Comparison of ENCODE assay signal across 12 cellular contexts in genomic region chr9:127950513-127951210, GRCh38. TPM values are rescaled to one million over a fixed set of nuclear protein-coding genes. Genes with fewer than 3 reads are reported as not detected.
A peak's percentile ranks its signal among the peaks of the same experiment; 100 is the strongest.
DNase-seq lines count a peak whose midpoint lies in the region; ATAC-seq and TF ChIP-seq lines count a peak whose summit lies in the region.
"Had no signal": no experiment of that assay in that cellular context is flagged by ENCODE, and none has a peak within 500 bp of the region (broad histone marks: within the 10 kb centered on the region; RNA-seq: fewer than 3 reads in every experiment).

No MANE protein-coding gene starts in this region.

- H3K9me3 ChIP-seq in endodermal cell (ENCODE audit: control insufficient read depth, low read length) = no peaks in the 10 kb centered on the region
- H3K9me3 ChIP-seq: psoas muscle had no signal

- H3K9me3 Mint-ChIP-seq in T-cell (no peaks in the 10 kb centered on the region), endodermal cell (no peaks in the 10 kb centered on the region)
- H3K9me3 Mint-ChIP-seq in naive thymus-derived CD8-positive, alpha-beta T cell = no peaks in the 10 kb centered on the region

- H3K27ac Mint-ChIP-seq in T-cell (peak overlapping the region; percentile 85 to 91), endodermal cell (no peak overlapping the region)
- peak overlapping the region; percentile 94 to 99 (median 96) for H3K27ac Mint-ChIP-seq in naive thymus-derived CD8-positive, alpha-beta T cell
- H3K27ac Mint-ChIP-seq: activated CD8-positive, alpha-beta memory T cell treated with anti-CD3 and anti-CD28 coated beads, Interleukin-2, amount 10 ng/mL, durations not matched to agents 7 days and 5 days had no signal

- H3K36me3 Mint-ChIP-seq in T-cell (peaks cover 41% of the 10 kb centered on the region), endodermal cell (ENCODE audit: low read depth) (peaks cover 14% of the 10 kb centered on the region)
- H3K36me3 Mint-ChIP-seq in naive thymus-derived CD8-positive, alpha-beta T cell = peaks cover 0 to 77% (median 9%) of the 10 kb centered on the region in 3 donors

- no peaks in the 10 kb centered on the region for H3K27me3 Mint-ChIP-seq in T-cell
- no peaks in the 10 kb centered on the region for H3K27me3 Mint-ChIP-seq in endodermal cell (ENCODE audit: insufficient read depth)
- no peaks in the 10 kb centered on the region for H3K27me3 Mint-ChIP-seq in naive thymus-derived CD8-positive, alpha-beta T cell
- H3K27me3 Mint-ChIP-seq: activated CD8-positive, alpha-beta memory T cell treated with anti-CD3 and anti-CD28 coated beads, Interleukin-2, amount 10 ng/mL, durations not matched to agents 7 days and 5 days had no signal

- H3K4me3 Mint-ChIP-seq in T-cell (peak overlapping the region; percentile 34 to 68 (median 39)), endodermal cell (no peak overlapping the region)
- peak overlapping the region; percentile 31 to 84 (median 76) for H3K4me3 Mint-ChIP-seq in naive thymus-derived CD8-positive, alpha-beta T cell
- H3K4me3 Mint-ChIP-seq: activated CD8-positive, alpha-beta memory T cell treated with anti-CD3 and anti-CD28 coated beads, Interleukin-2, amount 10 ng/mL, durations not matched to agents 7 days and 5 days had no signal

- H3K4me1 Mint-ChIP-seq in T-cell = peaks cover 80 to 83% (median 82%) of the 10 kb centered on the region in 3 donors
- H3K4me1 Mint-ChIP-seq in endodermal cell = peaks cover 7% of the 10 kb centered on the region
- peaks cover 42 to 89% (median 75%) of the 10 kb centered on the region in 4 donors for H3K4me1 Mint-ChIP-seq in naive thymus-derived CD8-positive, alpha-beta T cell

- H3K27me3 ChIP-seq in endodermal cell (ENCODE audit: control insufficient read depth, insufficient read depth, low read length, poor library complexity, severe bottlenecking) = no peaks in the 10 kb centered on the region

- peak overlapping the region; percentile 94 for H3K27ac ChIP-seq in endodermal cell (ENCODE audit: low read depth, low read length)
- H3K27ac ChIP-seq: psoas muscle had no signal

- POLR2A ChIA-PET in T-cell (lab: Charles Lee) = interaction anchor here in 1 of 2 donors (0.6 kb wide), 1 partner anchor 24 kb away, joined by 3 read pairs; no protein-coding TSS in a partner anchor
- POLR2A ChIA-PET in naive thymus-derived CD8-positive, alpha-beta T cell (lab: Charles Lee) = interaction anchor here (36.1 to 67.4 kb wide), 3 partner anchors 15 to 78 kb away, joined by 737 to 2190 read pairs (median 2190); partner anchors contain the start of genes DPM2 and EEIG1

- no peak for ATAC-seq in T-cell (replicated peaks in 1 of 4)
- ATAC-seq in naive thymus-derived CD8-positive, alpha-beta T cell = no peak
- no peak for ATAC-seq in HG03045 (IDR thresholded peaks at IDR 0.05; ENCODE audit: unreplicated experiment)
- ATAC-seq in HG03439 (IDR thresholded peaks at IDR 0.05; ENCODE audit: unreplicated experiment) = no peak
- no peak for ATAC-seq in HG03378 (IDR thresholded peaks at IDR 0.05; ENCODE audit: unreplicated experiment)
- ATAC-seq: activated CD8-positive, alpha-beta memory T cell treated with anti-CD3 and anti-CD28 coated beads, Interleukin-2, amount 10 ng/mL, durations not matched to agents 7 days and 5 days had no signal

- no peak overlapping the region for H3K4me3 ChIP-seq in endodermal cell (ENCODE audit: low read length)
- H3K4me3 ChIP-seq: psoas muscle had no signal

- H3K9ac ChIP-seq in endodermal cell (ENCODE audit: extremely low read depth, low read length, poor library complexity, severe bottlenecking) = no peak overlapping the region

- peaks cover under 1% of the 10 kb centered on the region for H3K4me1 ChIP-seq in endodermal cell (ENCODE audit: control insufficient read depth, insufficient read depth, low read length)

- DNase-seq in C1 segment of cervical spinal cord (lab: John Stamatoyannopoulos, UW) (peak in 13 of 14 donors; percentile 45 to 97 (median 93)), T-cell (no peak), endodermal cell (no peak), OCI-M2 (lab: John Stamatoyannopoulos, UW; ENCODE audit: unreplicated experiment) (no peak)
- DNase-seq in naive thymus-derived CD8-positive, alpha-beta T cell = no peak
- DNase-seq: activated CD8-positive, alpha-beta memory T cell treated with anti-CD3 and anti-CD28 coated beads, Interleukin-2, amount 10 ng/mL, durations not matched to agents 7 days and 5 days; cortex of kidney; NCI-H1105; psoas muscle had no signal

- CTCF ChIA-PET in T-cell (lab: Charles Lee) = no interaction called here

- 81 to 92% methylated on average over 17 to 20 of the region's 20 CpGs for WGBS in endodermal cell (ENCODE audit: insufficient coverage in 1 of 2, insufficient read length in 1 of 2), 2 experiments

- peaks cover 5% of the 10 kb centered on the region for H3K36me3 ChIP-seq in endodermal cell (ENCODE audit: control insufficient read depth, insufficient read depth, low read length)

- TF ChIP-seq CTCF in endodermal cell (conservative IDR thresholded peaks at IDR 0.05) = no peak

RNA-seq across cellular contexts. Expression of gene DPM2, which starts 13.0 kb away (rescaled TPM):
- 10 to 100 TPM; 32.3 to 66.5 (median 60.5) TPM for total RNA-seq in T-cell
- 10 to 100 TPM; 45.7 TPM for total RNA-seq in endodermal cell
- 39.5 TPM for polyA plus RNA-seq in endodermal cell (2013, experiment 1 of 2)
- polyA plus RNA-seq in endodermal cell (2013, experiment 2 of 2) = 35.1 TPM
- total RNA-seq in naive thymus-derived CD8-positive, alpha-beta T cell = 10 to 100 TPM; 71.1 to 74.6 TPM
- polyA plus RNA-seq in naive thymus-derived CD8-positive, alpha-beta T cell = 10 to 100 TPM; 28.5 to 34.7 (median 34.2) TPM

RNA-seq across cellular contexts. Expression of gene PIP5KL1, which starts 20.1 kb away (rescaled TPM):
- total RNA-seq in T-cell (1 to 10 TPM in 4 of 5 donors, under 1 TPM in 1; 0.99 to 5.6 (median 2.6) TPM), endodermal cell (1 to 10 TPM; 6.6 to 9.3 TPM)
- 3.7 TPM for polyA plus RNA-seq in endodermal cell (2013, experiment 1 of 2)
- polyA plus RNA-seq in endodermal cell (2013, experiment 2 of 2) = 3.3 TPM
- total RNA-seq in naive thymus-derived CD8-positive, alpha-beta T cell = 1 to 10 TPM; 1.8 to 2.0 TPM
- polyA plus RNA-seq in naive thymus-derived CD8-positive, alpha-beta T cell = under 1 TPM in 2 of 3 donors, not detected in 1; 0.28 to 0.46 TPM

RNA-seq across cellular contexts. Expression of gene EEIG1, which starts 30.1 kb away (rescaled TPM):
- total RNA-seq in T-cell (100 to 1,000 TPM; 351 to 746 (median 698) TPM), endodermal cell (10 to 100 TPM; 56.7 to 60.8 TPM)
- polyA plus RNA-seq in endodermal cell (2013, experiment 1 of 2) = 21.5 TPM
- polyA plus RNA-seq in endodermal cell (2013, experiment 2 of 2) = 20.4 TPM
- 100 to 1,000 TPM; 564 to 631 TPM for total RNA-seq in naive thymus-derived CD8-positive, alpha-beta T cell
- 100 to 1,000 TPM; 134 to 318 (median 149) TPM for polyA plus RNA-seq in naive thymus-derived CD8-positive, alpha-beta T cell

RNA-seq across cellular contexts. Expression of gene ST6GALNAC4, which starts 33.8 kb away (rescaled TPM):
- total RNA-seq in T-cell (10 to 100 TPM; 24.9 to 40.7 (median 35.1) TPM), endodermal cell (10 to 100 TPM in 1 of 2 donors, 1 to 10 TPM in 1; 8.3 to 12.7 TPM)
- polyA plus RNA-seq in endodermal cell (2013, experiment 1 of 2) = 14.6 TPM
- polyA plus RNA-seq in endodermal cell (2013, experiment 2 of 2) = 15.4 TPM
- 10 to 100 TPM; 47.0 to 47.5 TPM for total RNA-seq in naive thymus-derived CD8-positive, alpha-beta T cell
- polyA plus RNA-seq in naive thymus-derived CD8-positive, alpha-beta T cell = 10 to 100 TPM; 19.8 to 34.4 (median 22.1) TPM

RNA-seq across cellular contexts. Expression of gene ST6GALNAC6, which starts 51.3 kb away (rescaled TPM):
- total RNA-seq in T-cell = 100 to 1,000 TPM in 2 of 5 donors, 10 to 100 TPM in 3; 73.0 to 123 (median 86.3) TPM
- 10 to 100 TPM; 42.3 to 44.2 TPM for total RNA-seq in endodermal cell
- polyA plus RNA-seq in endodermal cell (2013, experiment 1 of 2) = 25.4 TPM
- polyA plus RNA-seq in endodermal cell (2013, experiment 2 of 2) = 26.0 TPM
- 100 to 1,000 TPM; 102 to 110 TPM for total RNA-seq in naive thymus-derived CD8-positive, alpha-beta T cell
- polyA plus RNA-seq in naive thymus-derived CD8-positive, alpha-beta T cell = 10 to 100 TPM; 29.8 to 42.8 (median 30.3) TPM

Comparison
In these comparisons a context has a peak if more than half of its experiments do, and no peak if none do; other contexts are left out.
1. DNase-seq: peak in C1 segment of cervical spinal cord (13 of 14); none in T-cell (0 of 34), endodermal cell (single experiment), naive thymus-derived CD8-positive, alpha-beta T cell (0 of 10) and OCI-M2 (single experiment).
2. RNA of gene EEIG1, which starts 30.1 kb away (total RNA-seq): 351 to 746 TPM in T-cell and 564 to 631 TPM in naive thymus-derived CD8-positive, alpha-beta T cell; 56.7 to 60.8 TPM in endodermal cell; every median in the first group is over 4 times any median in the second.